In the genomic region with DNA sequence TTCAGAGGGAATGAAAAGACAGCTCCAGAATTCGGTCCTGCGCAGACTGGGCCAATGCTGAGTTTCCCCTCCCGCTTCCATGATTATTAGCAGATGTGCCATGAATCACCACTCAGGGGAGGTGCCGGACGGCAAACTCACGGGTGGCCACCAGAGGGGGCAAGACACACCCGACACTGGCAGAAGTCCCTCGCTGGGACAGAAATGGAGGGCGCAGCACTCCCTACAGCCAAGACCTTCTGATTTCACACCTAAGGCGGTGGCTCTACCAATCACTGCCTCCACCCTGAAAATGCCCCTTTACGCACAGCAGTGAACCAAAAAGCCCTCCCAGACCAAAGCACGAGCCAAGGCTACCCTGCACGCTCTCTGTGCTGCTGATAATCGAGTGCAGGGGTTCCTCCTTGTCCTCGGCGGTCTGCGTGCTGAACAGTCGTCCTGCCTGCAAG, we compare ENCODE assay signal across 1 cellular context.
TF ChIP-seq lines count a peak whose summit lies in the region.

No MANE protein-coding gene starts in this region.

TF ChIP-seq in IMR-90, 13 proteins besides CTCF, POLR2A, EP300 and RAD21 (continued from another document):
- TF ChIP-seq, protein P1, sequence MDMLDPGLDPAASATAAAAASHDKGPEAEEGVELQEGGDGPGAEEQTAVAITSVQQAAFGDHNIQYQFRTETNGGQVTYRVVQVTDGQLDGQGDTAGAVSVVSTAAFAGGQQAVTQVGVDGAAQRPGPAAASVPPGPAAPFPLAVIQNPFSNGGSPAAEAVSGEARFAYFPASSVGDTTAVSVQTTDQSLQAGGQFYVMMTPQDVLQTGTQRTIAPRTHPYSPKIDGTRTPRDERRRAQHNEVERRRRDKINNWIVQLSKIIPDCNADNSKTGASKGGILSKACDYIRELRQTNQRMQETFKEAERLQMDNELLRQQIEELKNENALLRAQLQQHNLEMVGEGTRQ (IDR thresholded peaks at IDR 0.05; ENCODE audit: low read depth, low read length): no peak
- TF ChIP-seq MAFK (IDR thresholded peaks at IDR 0.05; ENCODE audit: low read depth, low read length) (no peak), RFX5 (IDR thresholded peaks at IDR 0.05; ENCODE audit: low read depth, low read length) (no peak), RCOR1 (IDR thresholded peaks at IDR 0.05; ENCODE audit: insufficient replicate concordance, low read length) (no peak), BHLHE40 (IDR thresholded peaks at IDR 0.05; ENCODE audit: low read depth, low read length) (peak; percentile 9; the same call in 1 of the 2 replicates), MXI1 (IDR thresholded peaks at IDR 0.05; ENCODE audit: borderline replicate concordance, low read depth, low read length) (no peak), CHD1 (IDR thresholded peaks at IDR 0.05; ENCODE audit: low read depth, low read length) (no peak), MAZ (IDR thresholded peaks at IDR 0.05; ENCODE audit: borderline replicate concordance, low read depth, low read length) (peak; percentile 76; the same call in 1 of the 2 replicates), SMC3 (IDR thresholded peaks at IDR 0.05; ENCODE audit: low read depth, low read length) (peak; percentile 90), FOS (IDR thresholded peaks at IDR 0.05; ENCODE audit: low read depth, low read length) (peak; percentile 77; the same call in 1 of the 2 replicates)
- TF ChIP-seq, protein P2, sequence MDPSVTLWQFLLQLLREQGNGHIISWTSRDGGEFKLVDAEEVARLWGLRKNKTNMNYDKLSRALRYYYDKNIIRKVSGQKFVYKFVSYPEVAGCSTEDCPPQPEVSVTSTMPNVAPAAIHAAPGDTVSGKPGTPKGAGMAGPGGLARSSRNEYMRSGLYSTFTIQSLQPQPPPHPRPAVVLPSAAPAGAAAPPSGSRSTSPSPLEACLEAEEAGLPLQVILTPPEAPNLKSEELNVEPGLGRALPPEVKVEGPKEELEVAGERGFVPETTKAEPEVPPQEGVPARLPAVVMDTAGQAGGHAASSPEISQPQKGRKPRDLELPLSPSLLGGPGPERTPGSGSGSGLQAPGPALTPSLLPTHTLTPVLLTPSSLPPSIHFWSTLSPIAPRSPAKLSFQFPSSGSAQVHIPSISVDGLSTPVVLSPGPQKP (IDR thresholded peaks at IDR 0.05; ENCODE audit: borderline replicate concordance, low read depth, low read length): no peak
